In the genomic region with DNA sequence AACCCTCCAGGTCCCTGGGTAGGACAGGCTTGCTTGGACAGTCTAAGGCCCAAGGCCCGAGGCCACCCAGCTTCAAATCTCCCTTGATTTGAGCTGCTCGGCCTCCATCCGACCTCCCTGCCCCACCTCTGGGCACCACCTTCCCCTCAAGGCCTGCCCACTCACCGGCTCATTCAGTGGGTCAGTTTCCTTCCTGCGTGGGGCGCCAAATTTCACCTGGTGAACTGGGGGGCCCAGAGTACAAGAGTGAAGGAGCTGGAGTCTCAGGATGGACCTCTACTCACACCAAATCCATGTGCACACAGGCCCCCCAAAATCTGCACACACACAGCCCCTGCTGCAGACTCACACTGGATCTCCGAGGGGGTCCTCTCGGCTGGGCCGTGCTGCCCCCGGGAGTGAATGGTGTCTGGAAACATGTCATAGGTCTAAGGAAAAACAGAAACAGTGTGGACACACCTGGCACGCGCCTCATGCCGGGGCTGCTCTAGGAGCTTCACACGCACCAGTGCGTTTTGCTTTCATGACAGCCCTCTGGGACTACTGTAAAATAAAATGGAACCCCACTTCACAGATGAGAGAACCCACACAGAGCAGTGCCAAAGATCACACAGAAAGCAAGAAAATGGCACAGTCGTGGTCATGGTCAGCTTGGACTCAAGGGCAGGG, we compare ENCODE assay signal across 16 cellular contexts. TPM values are rescaled to one million over a fixed set of nuclear protein-coding genes. Genes with fewer than 3 reads are reported as not detected.
A peak's percentile ranks its signal among the peaks of the same experiment; 100 is the strongest.
DNase-seq lines count a peak whose midpoint lies in the region; ATAC-seq and TF ChIP-seq lines count a peak whose summit lies in the region.
"Had no signal": no experiment of that assay in that cellular context is flagged by ENCODE, and none has a peak within 500 bp of the region (broad histone marks: within the 10 kb centered on the region; RNA-seq: fewer than 3 reads in every experiment).

No MANE protein-coding gene starts in this region.

- peaks cover 37% of the 10 kb centered on the region for H3K4me1 Mint-ChIP-seq in activated naive CD8-positive, alpha-beta T cell (ENCODE audit: low read depth)
- peaks cover 35% of the 10 kb centered on the region for H3K4me1 Mint-ChIP-seq in activated naive CD8-positive, alpha-beta T cell treated with anti-CD3 and anti-CD28 coated beads, Interleukin-2, amount 50 U/mL, for 24 hours
- peaks cover 29% of the 10 kb centered on the region for H3K4me1 Mint-ChIP-seq in stimulated activated effector memory CD8-positive, alpha-beta T cell treated with anti-CD3 and anti-CD28 coated beads, Interleukin-12 subunit alpha, Interleukin-12 subunit beta, amount 100 ng/mL, for 72 hours

- peaks cover 10% of the 10 kb centered on the region for H3F3A ChIP-seq in PC-3 (ENCODE audit: low read length, unreplicated experiment)

- no peaks in the 10 kb centered on the region for H3K27me3 Mint-ChIP-seq in activated naive CD8-positive, alpha-beta T cell
- H3K27me3 Mint-ChIP-seq in activated naive CD8-positive, alpha-beta T cell treated with anti-CD3 and anti-CD28 coated beads, Interleukin-2, amount 50 U/mL, for 24 hours: no peaks in the 10 kb centered on the region
- H3K27me3 Mint-ChIP-seq: activated CD4-positive, alpha-beta T cell treated with anti-CD3 and anti-CD28 coated beads, Interleukin-2, amount 10 ng/mL, durations not matched to agents 7 days and 5 days had no signal

- TF ChIP-seq POLR2A in erythroblast (IDR thresholded peaks at IDR 0.05; ENCODE audit: low read length): no peak

- no peaks in the 10 kb centered on the region for H3K9me2 ChIP-seq in PC-3 (replicated peaks; ENCODE audit: low read length)

- H3K27ac ChIP-seq in effector memory CD4-positive, alpha-beta T cell (ENCODE audit: insufficient read depth, low read length, poor library complexity, severe bottlenecking): peak overlapping the region; percentile 4
- H3K27ac ChIP-seq in PC-3 (ENCODE audit: low read length): no peak overlapping the region
- H3K27ac ChIP-seq: coronary artery had no signal

- no peak for DNase-seq in activated naive CD8-positive, alpha-beta T cell treated with anti-CD3 and anti-CD28 coated beads, Interleukin-2, amount 50 U/mL, for 24 hours
- peak; percentile 62 for DNase-seq in NCI-H1092 (lab: John Stamatoyannopoulos, UW)
- no peak for DNase-seq in effector memory CD4-positive, alpha-beta T cell
- DNase-seq in stimulated activated effector memory CD8-positive, alpha-beta T cell treated with anti-CD3 and anti-CD28 coated beads, Interleukin-12 subunit alpha, Interleukin-12 subunit beta, amount 100 ng/mL, for 72 hours (ENCODE audit: low spot score in 2 of 2): no peak
- DNase-seq in activated CD4-positive, alpha-beta T cell treated with anti-CD3 and anti-CD28 coated beads for 1 hour: no peak
- no peak for DNase-seq in PC-3
- no peak for DNase-seq in erythroblast (lab: John Stamatoyannopoulos, UW)
- DNase-seq: activated CD4-positive, alpha-beta T cell treated with anti-CD3 and anti-CD28 coated beads, Interleukin-2, amount 10 ng/mL, durations not matched to agents 7 days and 5 days; DMS 273 treated with DMSO at 0.1 percent for 48 hours; hypothalamus; stomach had no signal

- peak overlapping the region; percentile 67 for H3K27ac Mint-ChIP-seq in activated naive CD8-positive, alpha-beta T cell
- no peak overlapping the region for H3K27ac Mint-ChIP-seq in activated naive CD8-positive, alpha-beta T cell treated with anti-CD3 and anti-CD28 coated beads, Interleukin-2, amount 50 U/mL, for 24 hours
- H3K27ac Mint-ChIP-seq in stimulated activated effector memory CD8-positive, alpha-beta T cell treated with anti-CD3 and anti-CD28 coated beads, Interleukin-12 subunit alpha, Interleukin-12 subunit beta, amount 100 ng/mL, for 72 hours: peak overlapping the region; percentile 35

- no peaks in the 10 kb centered on the region for H3K9me3 Mint-ChIP-seq in activated naive CD8-positive, alpha-beta T cell (ENCODE audit: low read depth)
- H3K9me3 Mint-ChIP-seq in activated naive CD8-positive, alpha-beta T cell treated with anti-CD3 and anti-CD28 coated beads, Interleukin-2, amount 50 U/mL, for 24 hours: no peaks in the 10 kb centered on the region
- H3K9me3 Mint-ChIP-seq in stimulated activated effector memory CD8-positive, alpha-beta T cell treated with anti-CD3 and anti-CD28 coated beads, Interleukin-12 subunit alpha, Interleukin-12 subunit beta, amount 100 ng/mL, for 72 hours: no peaks in the 10 kb centered on the region
- H3K9me3 Mint-ChIP-seq: activated CD4-positive, alpha-beta T cell treated with anti-CD3 and anti-CD28 coated beads, Interleukin-2, amount 10 ng/mL, durations not matched to agents 7 days and 5 days had no signal

- no peak overlapping the region for H3K4me3 ChIP-seq in effector memory CD4-positive, alpha-beta T cell (ENCODE audit: insufficient read depth, low read depth, low read length, poor library complexity, severe bottlenecking)
- H3K4me3 ChIP-seq in PC-3 (ENCODE audit: low read length): no peak overlapping the region
- H3K4me3 ChIP-seq: coronary artery, HAP-1, stomach had no signal

- no peak overlapping the region for H2AFZ ChIP-seq in PC-3 (ENCODE audit: low read length)

- intact Hi-C loops in PC-3 (cut with micrococcal nuclease): no loop called here

- TF ChIP-seq CTCF in PC-3 (conservative IDR thresholded peaks at IDR 0.05; ENCODE audit: low read depth, low read length): no peak

- no peak for ATAC-seq in activated naive CD8-positive, alpha-beta T cell treated with anti-CD3 and anti-CD28 coated beads, Interleukin-2, amount 50 U/mL, for 24 hours
- ATAC-seq in stimulated activated effector memory CD8-positive, alpha-beta T cell treated with anti-CD3 and anti-CD28 coated beads, Interleukin-12 subunit alpha, Interleukin-12 subunit beta, amount 100 ng/mL, for 72 hours: no peak
- ATAC-seq in PC-3: no peak
- ATAC-seq: esophagus mucosa had no signal

- CTCF ChIA-PET in PC-3 (lab: Charles Lee): no interaction called here

- H3K79me2 ChIP-seq in PC-3 (ENCODE audit: low read length): peaks cover 10% of the 10 kb centered on the region; the same call in 1 of the 2 replicates

- H4K20me1 ChIP-seq in PC-3 (ENCODE audit: low read length): no peaks in the 10 kb centered on the region

- H3K36me3 Mint-ChIP-seq in activated naive CD8-positive, alpha-beta T cell: no peaks in the 10 kb centered on the region
- peaks cover 10% of the 10 kb centered on the region for H3K36me3 Mint-ChIP-seq in activated naive CD8-positive, alpha-beta T cell treated with anti-CD3 and anti-CD28 coated beads, Interleukin-2, amount 50 U/mL, for 24 hours (ENCODE audit: low read depth)
- H3K36me3 Mint-ChIP-seq in stimulated activated effector memory CD8-positive, alpha-beta T cell treated with anti-CD3 and anti-CD28 coated beads, Interleukin-12 subunit alpha, Interleukin-12 subunit beta, amount 100 ng/mL, for 72 hours: peaks cover 51% of the 10 kb centered on the region

- no peaks in the 10 kb centered on the region for H3K27me3 ChIP-seq in effector memory CD4-positive, alpha-beta T cell (replicated peaks; ENCODE audit: control insufficient read depth, insufficient read depth, low read length, poor library complexity, severe bottlenecking)
- H3K27me3 ChIP-seq in PC-3 (ENCODE audit: low read length): no peaks in the 10 kb centered on the region
- H3K27me3 ChIP-seq: stomach had no signal

- peaks cover 22% of the 10 kb centered on the region for H3K4me1 ChIP-seq in effector memory CD4-positive, alpha-beta T cell (ENCODE audit: control insufficient read depth, insufficient read depth, low read length, poor library complexity, severe bottlenecking)
- H3K4me1 ChIP-seq in PC-3 (ENCODE audit: insufficient read depth, low read length): peaks cover 19% of the 10 kb centered on the region

- POLR2A ChIA-PET in PC-3 (lab: Charles Lee; ENCODE audit: unreplicated experiment): interaction anchor here (0.8 kb wide), 1 partner anchor 21 kb away, joined by 4 read pairs; the partner anchor contains the start of gene SF1

- peaks cover 49% of the 10 kb centered on the region for H3K36me3 ChIP-seq in effector memory CD4-positive, alpha-beta T cell (ENCODE audit: control insufficient read depth, insufficient read depth, low read length)
- peaks cover 8% of the 10 kb centered on the region; the same call in 1 of the 2 replicates for H3K36me3 ChIP-seq in PC-3 (ENCODE audit: low read depth, low read length)

- no peaks in the 10 kb centered on the region for H3K9me3 ChIP-seq in effector memory CD4-positive, alpha-beta T cell (ENCODE audit: control insufficient read depth, low read length)
- no peaks in the 10 kb centered on the region for H3K9me3 ChIP-seq in PC-3 (ENCODE audit: low read length)
- H3K9me3 ChIP-seq: HAP-1, stomach had no signal

- no peak overlapping the region for H3K4me3 Mint-ChIP-seq in activated naive CD8-positive, alpha-beta T cell
- H3K4me3 Mint-ChIP-seq in activated naive CD8-positive, alpha-beta T cell treated with anti-CD3 and anti-CD28 coated beads, Interleukin-2, amount 50 U/mL, for 24 hours: no peak overlapping the region
- no peak overlapping the region for H3K4me3 Mint-ChIP-seq in stimulated activated effector memory CD8-positive, alpha-beta T cell treated with anti-CD3 and anti-CD28 coated beads, Interleukin-12 subunit alpha, Interleukin-12 subunit beta, amount 100 ng/mL, for 72 hours
- H3K4me3 Mint-ChIP-seq: activated CD4-positive, alpha-beta T cell treated with anti-CD3 and anti-CD28 coated beads, Interleukin-2, amount 10 ng/mL, durations not matched to agents 7 days and 5 days had no signal

- no TSS peak for BruUV-seq in PC-3 (replicated peaks; lab: Mats Ljungman, UMichigan)

- no peak overlapping the region for H3K9ac ChIP-seq in PC-3 (ENCODE audit: low read length)

- H3K4me2 ChIP-seq in PC-3 (ENCODE audit: low read length): no peak overlapping the region

RNA-seq across cellular contexts. Expression of gene MAP4K2, which starts 3.6 kb away (rescaled TPM):
- total RNA-seq in PC-3 (2014; rRNA removed): 55.6 and 57.0 TPM in 2 replicates

RNA-seq across cellular contexts. Expression of gene MEN1, which starts 11.0 kb away (rescaled TPM):
- total RNA-seq in PC-3 (2014; rRNA removed): 46.1 and 54.1 TPM in 2 replicates

RNA-seq across cellular contexts. Expression of gene SF1, which starts 21.0 kb away (rescaled TPM):
- total RNA-seq in PC-3 (2014; rRNA removed): 209 and 217 TPM in 2 replicates

RNA-seq across cellular contexts. Expression of gene PYGM, which starts 39.6 kb away (rescaled TPM):
- total RNA-seq in PC-3 (2014; rRNA removed): 0.95 and 1.3 TPM in 2 replicates
- total RNA-seq: RPMI7951 had no signal

RNA-seq across cellular contexts. Expression of gene CDC42BPG, which starts 45.1 kb away (rescaled TPM):
- 14.5 and 30.5 TPM in 2 replicates for total RNA-seq in PC-3 (2014; rRNA removed)
- total RNA-seq: RPMI7951 had no signal
